ENCODE assay signal across 9 cellular contexts in genomic region chr2:7430421-7430868, GRCh38.
A peak's percentile ranks its signal among the peaks of the same experiment; 100 is the strongest.
DNase-seq lines count a peak whose midpoint lies in the region; ATAC-seq lines count a peak whose summit lies in the region.
"Had no signal": no experiment of that assay in that cellular context is flagged by ENCODE, and none has a peak within 500 bp of the region (broad histone marks: within the 10 kb centered on the region; RNA-seq: fewer than 3 reads in every experiment).

No MANE protein-coding gene starts in this region.

- H3K4me1 ChIP-seq in CD4-positive, CD25-positive, alpha-beta regulatory T cell (ENCODE audit: control insufficient read depth, insufficient read depth, low read length, poor library complexity, severe bottlenecking) = no peaks in the 10 kb centered on the region
- H3K4me1 ChIP-seq in naive thymus-derived CD4-positive, alpha-beta T cell (ENCODE audit: control insufficient read depth in 2 of 2, insufficient read depth in 2 of 2, low read length in 2 of 2) = peaks cover 0 to 29% of the 10 kb centered on the region in 2 donors

- peaks cover 17% of the 10 kb centered on the region for H3K27me3 Mint-ChIP-seq in CD4-positive, CD25-positive, alpha-beta regulatory T cell
- no peaks in the 10 kb centered on the region for H3K27me3 Mint-ChIP-seq in activated naive CD8-positive, alpha-beta T cell treated with anti-CD3 and anti-CD28 coated beads, Interleukin-2, amount 50 U/mL, for 24 hours
- no peaks in the 10 kb centered on the region for H3K27me3 Mint-ChIP-seq in naive thymus-derived CD4-positive, alpha-beta T cell

- peaks cover 0 to 4% (median 0%) of the 10 kb centered on the region in 4 donors for H3K4me1 Mint-ChIP-seq in CD4-positive, CD25-positive, alpha-beta regulatory T cell
- peaks cover 61% of the 10 kb centered on the region for H3K4me1 Mint-ChIP-seq in activated naive CD8-positive, alpha-beta T cell treated with anti-CD3 and anti-CD28 coated beads, Interleukin-2, amount 50 U/mL, for 24 hours
- H3K4me1 Mint-ChIP-seq in naive thymus-derived CD4-positive, alpha-beta T cell = peaks cover 24 to 58% (median 51%) of the 10 kb centered on the region in 7 donors

- CTCF ChIA-PET in naive thymus-derived CD4-positive, alpha-beta T cell (lab: Charles Lee) = interaction anchor here (1.3 to 1.4 kb wide), 2 partner anchors 21 to 137 kb away, joined by 5 to 7 read pairs; no protein-coding TSS in a partner anchor

- POLR2A ChIA-PET in naive thymus-derived CD4-positive, alpha-beta T cell (lab: Charles Lee) = interaction anchor here (0.6 to 3.6 kb wide), 7 partner anchors 12 to 1252 kb away, joined by 3 to 31 read pairs (median 7); partner anchors contain the start of gene ID2

- no peak overlapping the region for H3K4me3 ChIP-seq in CD4-positive, CD25-positive, alpha-beta regulatory T cell (ENCODE audit: low read depth, low read length)
- peak overlapping the region; percentile 36 for H3K4me3 ChIP-seq in naive thymus-derived CD4-positive, alpha-beta T cell (ENCODE audit: low read length)

- no peaks in the 10 kb centered on the region for H3K36me3 ChIP-seq in CD4-positive, CD25-positive, alpha-beta regulatory T cell (ENCODE audit: control insufficient read depth, insufficient read depth, low read length)
- no peaks in the 10 kb centered on the region for H3K36me3 ChIP-seq in naive thymus-derived CD4-positive, alpha-beta T cell (ENCODE audit: control insufficient read depth in 2 of 3, insufficient read depth in 3 of 3, low read length in 3 of 3)

- ATAC-seq in CD4-positive, CD25-positive, alpha-beta regulatory T cell (ENCODE audit: low read depth in 2 of 2) = no peak
- ATAC-seq in HG03460 (IDR thresholded peaks at IDR 0.05; ENCODE audit: unreplicated experiment) (peak; percentile 13), HG03135 (IDR thresholded peaks at IDR 0.05; ENCODE audit: unreplicated experiment) (no peak), GM18909 (IDR thresholded peaks at IDR 0.05; ENCODE audit: poor library complexity, unreplicated experiment) (no peak)
- ATAC-seq in activated naive CD8-positive, alpha-beta T cell treated with anti-CD3 and anti-CD28 coated beads, Interleukin-2, amount 50 U/mL, for 24 hours = peak; percentile 53
- ATAC-seq in naive thymus-derived CD4-positive, alpha-beta T cell = peak; percentile 49

- peak overlapping the region in 1 of 3 donors; percentile 88 for H3K27ac Mint-ChIP-seq in CD4-positive, CD25-positive, alpha-beta regulatory T cell
- H3K27ac Mint-ChIP-seq in activated naive CD8-positive, alpha-beta T cell treated with anti-CD3 and anti-CD28 coated beads, Interleukin-2, amount 50 U/mL, for 24 hours = peak overlapping the region; percentile 94
- H3K27ac Mint-ChIP-seq in naive thymus-derived CD4-positive, alpha-beta T cell = peak overlapping the region; percentile 71 to 99 (median 91)

- H3K36me3 Mint-ChIP-seq in CD4-positive, CD25-positive, alpha-beta regulatory T cell = no peaks in the 10 kb centered on the region
- H3K36me3 Mint-ChIP-seq in activated naive CD8-positive, alpha-beta T cell treated with anti-CD3 and anti-CD28 coated beads, Interleukin-2, amount 50 U/mL, for 24 hours (ENCODE audit: low read depth) = peaks cover 24% of the 10 kb centered on the region
- peaks cover 0 to 37% (median 3%) of the 10 kb centered on the region in 5 donors for H3K36me3 Mint-ChIP-seq in naive thymus-derived CD4-positive, alpha-beta T cell

- peaks cover 16% of the 10 kb centered on the region for H3K27me3 ChIP-seq in CD4-positive, CD25-positive, alpha-beta regulatory T cell (ENCODE audit: control insufficient read depth, insufficient read depth, low read length)
- H3K27me3 ChIP-seq in naive thymus-derived CD4-positive, alpha-beta T cell (ENCODE audit: control insufficient read depth in 2 of 2, insufficient read depth in 2 of 2, low read length in 2 of 2) = no peaks in the 10 kb centered on the region

- peak overlapping the region in 3 of 4 donors; percentile 18 to 59 (median 39) for H3K4me3 Mint-ChIP-seq in CD4-positive, CD25-positive, alpha-beta regulatory T cell
- H3K4me3 Mint-ChIP-seq in activated naive CD8-positive, alpha-beta T cell treated with anti-CD3 and anti-CD28 coated beads, Interleukin-2, amount 50 U/mL, for 24 hours = peak overlapping the region; percentile 82
- H3K4me3 Mint-ChIP-seq in naive thymus-derived CD4-positive, alpha-beta T cell = peak overlapping the region; percentile 77 to 91 (median 86)

- no peak overlapping the region for H3K27ac ChIP-seq in CD4-positive, CD25-positive, alpha-beta regulatory T cell (ENCODE audit: insufficient read depth, low read length, poor library complexity, severe bottlenecking)
- H3K27ac ChIP-seq in naive thymus-derived CD4-positive, alpha-beta T cell (ENCODE audit: low read depth, low read length) = peak overlapping the region; percentile 47

- intact Hi-C loops in naive thymus-derived CD4-positive, alpha-beta T cell (cut with micrococcal nuclease) = loop anchor here (2.0 to 10.0 kb wide), 5 partner anchors 87 to 872 kb away; partner anchors contain the start of gene RNF144A (in 1 of the 2)

- no peak for DNase-seq in CD4-positive, CD25-positive, alpha-beta regulatory T cell
- DNase-seq in activated naive CD8-positive, alpha-beta T cell treated with anti-CD3 and anti-CD28 coated beads, Interleukin-2, amount 50 U/mL, for 24 hours = no peak
- DNase-seq in naive thymus-derived CD4-positive, alpha-beta T cell = peak in 4 of 9 donors; percentile 33 to 46 (median 44)
- DNase-seq in cerebellar nuclear complex (lab: John Stamatoyannopoulos, UW) (no peak), globus pallidus (ENCODE audit: low spot score) (no peak)
- DNase-seq: NCI-H1417 treated with DMSO at 0.1 percent for 48 hours had no signal

- H3K9me3 ChIP-seq in CD4-positive, CD25-positive, alpha-beta regulatory T cell (ENCODE audit: control insufficient read depth in 2 of 2, low read length in 2 of 2) = no peaks in the 10 kb centered on the region
- peaks cover 0 to 12% (median 0%) of the 10 kb centered on the region in 3 experiments for H3K9me3 ChIP-seq in naive thymus-derived CD4-positive, alpha-beta T cell (ENCODE audit: control insufficient read depth in 2 of 3, low read length in 3 of 3)

- H3K9me3 Mint-ChIP-seq in CD4-positive, CD25-positive, alpha-beta regulatory T cell = peaks cover 0 to 3% (median 0%) of the 10 kb centered on the region in 7 donors
- H3K9me3 Mint-ChIP-seq in activated naive CD8-positive, alpha-beta T cell treated with anti-CD3 and anti-CD28 coated beads, Interleukin-2, amount 50 U/mL, for 24 hours = peaks cover 8% of the 10 kb centered on the region
- H3K9me3 Mint-ChIP-seq in naive thymus-derived CD4-positive, alpha-beta T cell = peaks cover 3 to 25% (median 11%) of the 10 kb centered on the region in 11 donors

Comparison
In these comparisons a context has a peak if more than half of its experiments do, and no peak if none do; other contexts are left out.
1. ATAC-seq: peak in HG03460 (single experiment), activated naive CD8-positive, alpha-beta T cell treated with anti-CD3 and anti-CD28 coated beads, Interleukin-2, amount 50 U/mL, for 24 hours (single experiment) and naive thymus-derived CD4-positive, alpha-beta T cell (single experiment); none in CD4-positive, CD25-positive, alpha-beta regulatory T cell (0 of 2), HG03135 (single experiment) and GM18909 (single experiment).
2. Peak in every context shown above with its lines, with median percentiles within 50 percentile points of each other: H3K4me3 Mint-ChIP-seq.